Comparison of ENCODE assay signal across 9 cellular contexts in the genomic region with DNA sequence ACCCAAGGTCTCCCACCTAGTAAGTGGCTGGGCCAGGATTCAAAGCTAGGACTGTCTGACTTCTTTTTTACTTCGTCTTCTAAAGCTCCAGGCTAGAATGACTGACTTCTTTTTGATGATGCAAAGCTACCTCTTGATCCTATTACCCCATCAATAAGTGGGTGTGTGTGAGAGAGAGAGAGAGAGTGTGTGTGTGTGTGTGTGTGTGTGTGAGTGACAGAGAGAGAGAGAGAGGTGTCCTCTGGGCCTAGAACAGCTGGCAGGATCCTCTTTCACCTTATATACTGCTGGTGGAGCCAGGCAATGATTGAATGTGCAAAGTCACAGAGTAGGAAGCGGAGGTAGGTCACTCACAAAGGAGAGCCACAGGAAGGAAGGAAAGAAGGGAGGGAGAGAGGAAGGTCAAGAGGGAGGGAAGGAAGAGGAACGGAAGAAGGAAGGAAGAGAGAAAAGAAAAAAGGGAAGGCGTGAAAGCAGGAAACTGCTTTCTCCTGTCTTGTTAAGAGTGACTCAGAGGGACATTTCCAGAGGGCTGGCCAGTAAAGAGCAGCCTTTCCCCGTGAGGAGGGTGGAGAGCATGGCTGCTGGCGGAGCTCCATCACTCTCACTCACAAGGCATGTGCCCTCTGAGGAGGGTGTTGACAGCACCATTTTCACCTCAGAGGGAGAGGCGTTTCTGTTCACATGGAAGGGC.
DNase-seq lines count a peak whose midpoint lies in the region; ATAC-seq, FAIRE-seq and TF ChIP-seq lines count a peak whose summit lies in the region.
"Had no signal": no experiment of that assay in that cellular context is flagged by ENCODE, and none has a peak within 500 bp of the region (broad histone marks: within the 10 kb centered on the region; RNA-seq: fewer than 3 reads in every experiment).

No MANE protein-coding gene starts in this region.

- peak overlapping the region; percentile 68 for H3K56ac ChIP-seq in IMR-90 (ENCODE audit: extremely low read depth, insufficient read depth, low read length)

- H2AK9ac ChIP-seq in IMR-90 (replicated peaks; ENCODE audit: low read depth, low read length, poor library complexity), result peak overlapping the region; percentile 75

- peaks cover 15% of the 10 kb centered on the region for H3K9me1 ChIP-seq in IMR-90 (ENCODE audit: insufficient read depth, low read length)

- peak overlapping the region; percentile 95 for H2BK5ac ChIP-seq in IMR-90 (ENCODE audit: low read depth, low read length, poor library complexity, severe bottlenecking)

- peak overlapping the region; percentile 33 for H3K4me2 ChIP-seq in IMR-90 (ENCODE audit: low read depth, low read length)

- H3K9me3 Mint-ChIP-seq in mesothelial cell of epicardium, result peaks cover 4% of the 10 kb centered on the region
- H3K9me3 Mint-ChIP-seq: activated B cell treated with CpG ODN at 0.5 μM for 24 hours had no signal

- FAIRE-seq in GM12892 (lab: Jason Lieb, UNC), result no peak

- peak overlapping the region; percentile 82 for H2AK5ac ChIP-seq in IMR-90 (ENCODE audit: low read depth, low read length)

- H4K20me1 ChIP-seq in IMR-90 (ENCODE audit: insufficient read depth, low read length), result no peaks in the 10 kb centered on the region

- no peak for TF ChIP-seq POLR2A in IMR-90 (IDR thresholded peaks at IDR 0.05; ENCODE audit: low read depth, low read length)
- no peak for TF ChIP-seq POLR2A in GM12892 (IDR thresholded peaks at IDR 0.05; ENCODE audit: low read depth, low read length)

- H3K4me3 Mint-ChIP-seq in mesothelial cell of epicardium, result no peak overlapping the region
- H3K4me3 Mint-ChIP-seq: activated B cell treated with CpG ODN at 0.5 μM for 24 hours had no signal

- BruUV-seq in IMR-90 (replicated peaks; lab: Mats Ljungman, UMichigan), result no TSS peak

- CTCF ChIA-PET in IMR-90 (lab: Yijun Ruan, JAX), result interaction anchor here (0.6 to 1.2 kb wide), 3 partner anchors 8 to 242 kb away, joined by 3 to 5 read pairs (median 3); no protein-coding TSS in a partner anchor

- H3K9ac ChIP-seq in IMR-90 (ENCODE audit: low read depth, low read length), result peak overlapping the region; percentile 54; the same call in 1 of the 2 replicates

- TF ChIP-seq CTCF in IMR-90 (conservative IDR thresholded peaks at IDR 0.05; ENCODE audit: low read depth, low read length), result no peak
- TF ChIP-seq CTCF in mucosa of descending colon (IDR thresholded peaks at IDR 0.05), result no peak
- TF ChIP-seq CTCF in mesothelial cell of epicardium (IDR thresholded peaks at IDR 0.05; ENCODE audit: unreplicated experiment), result no peak

- H3K9me3 ChIP-seq in IMR-90 (ENCODE audit: control insufficient read depth, insufficient read depth, low read length), result no peaks in the 10 kb centered on the region
- H3K9me3 ChIP-seq in mucosa of descending colon, result no peaks in the 10 kb centered on the region

- H3K4me3 ChIP-seq in IMR-90 (ENCODE audit: insufficient read depth, low read depth, low read length), result no peak overlapping the region
- no peak overlapping the region for H3K4me3 ChIP-seq in mucosa of descending colon

- H3K23ac ChIP-seq in IMR-90 (ENCODE audit: low read depth, low read length), result peak overlapping the region; percentile 71; the same call in 1 of the 2 replicates

- in situ Hi-C loops in IMR-90 (cut with MboI; ENCODE audit: low sequenced_read_pairs), result no loop called here

- no CpG with 5 or more reads among the region's 7 CpGs for WGBS in IMR-90 (ENCODE audit: extremely low coverage in 2 of 2, insufficient read length in 1 of 2), 2 experiments

- no peak overlapping the region for H3K27ac Mint-ChIP-seq in mesothelial cell of epicardium
- H3K27ac Mint-ChIP-seq: activated B cell treated with CpG ODN at 0.5 μM for 24 hours had no signal

- peak overlapping the region; percentile 93 for H3K4ac ChIP-seq in IMR-90 (ENCODE audit: low read depth, low read length)

- H3K14ac ChIP-seq in IMR-90 (replicated peaks; ENCODE audit: low read depth, low read length), result peak overlapping the region; percentile 78

- DNase-seq in AG08395 (ENCODE audit: low spot score) (peak; percentile 96), IMR-90 (peak; percentile 93), cerebellar cortex (ENCODE audit: low spot score) (peak; percentile 27), mucosa of descending colon (peak; percentile 53 to 74 (median 59)), GM12892 (ENCODE audit: insufficient read length) (no peak), mesothelial cell of epicardium (ENCODE audit: low spot score in 2 of 2, unreplicated experiment in 2 of 2) (no peak), anterior cingulate cortex (lab: John Stamatoyannopoulos, UW) (no peak)
- DNase-seq: activated B cell treated with CpG ODN at 0.5 μM for 24 hours had no signal

- peak overlapping the region; percentile 58 to 93 for H4K8ac ChIP-seq in IMR-90 (ENCODE audit: low read depth in 2 of 2, low read length in 2 of 2)

- peak overlapping the region; percentile 93 for H2BK20ac ChIP-seq in IMR-90 (ENCODE audit: low read depth, low read length)

- ATAC-seq in IMR-90 (ENCODE audit: low read depth) (peak; percentile 93), mucosa of descending colon (peak; percentile 95), GM18858 (IDR thresholded peaks at IDR 0.05; ENCODE audit: unreplicated experiment) (no peak)

- H2BK120ac ChIP-seq in IMR-90 (ENCODE audit: low read depth, low read length), result peak overlapping the region; percentile 96

- no peaks in the 10 kb centered on the region for H3K27me3 ChIP-seq in IMR-90 (ENCODE audit: control insufficient read depth, insufficient read depth, low read length)

- POLR2A ChIA-PET in IMR-90 (lab: Charles Lee; ENCODE audit: unreplicated experiment), result no interaction called here

- peak; percentile 12; the same call in 1 of the 2 replicates for TF ChIP-seq RAD21 in IMR-90 (IDR thresholded peaks at IDR 0.05; ENCODE audit: low read length)

- peaks cover 1% of the 10 kb centered on the region for H3K27me3 Mint-ChIP-seq in mesothelial cell of epicardium (ENCODE audit: low read depth)
- H3K27me3 Mint-ChIP-seq: activated B cell treated with CpG ODN at 0.5 μM for 24 hours had no signal

- no peaks in the 10 kb centered on the region for H3K79me1 ChIP-seq in IMR-90 (ENCODE audit: low read depth in 1 of 2, low read length in 2 of 2)

- H3K4me1 ChIP-seq in IMR-90 (ENCODE audit: control insufficient read depth, insufficient read depth, low read length), result peaks cover 17% of the 10 kb centered on the region
- H3K4me1 ChIP-seq in mucosa of descending colon (ENCODE audit: low read depth), result peaks cover 9% of the 10 kb centered on the region

- peak overlapping the region; percentile 73 for H3K18ac ChIP-seq in IMR-90 (ENCODE audit: low read depth, low read length)

- H2BK15ac ChIP-seq in IMR-90 (ENCODE audit: low read depth, low read length), result peak overlapping the region; percentile 97

- dilution Hi-C loops in IMR-90 (cut with HindIII; ENCODE audit: low sequenced_read_pairs, unreplicated experiment), result no loop called here

- peak overlapping the region; percentile 81 for H4K91ac ChIP-seq in IMR-90 (ENCODE audit: insufficient read depth, low read depth, low read length)

- H3K4me1 Mint-ChIP-seq in mesothelial cell of epicardium, result peaks cover under 1% of the 10 kb centered on the region

- H2AFZ ChIP-seq in IMR-90 (replicated peaks; ENCODE audit: low read length, poor library complexity), result peak overlapping the region; percentile 91

- no peaks in the 10 kb centered on the region for H3K36me3 ChIP-seq in IMR-90 (ENCODE audit: control insufficient read depth, insufficient read depth, low read length)
- no peaks in the 10 kb centered on the region for H3K36me3 ChIP-seq in mucosa of descending colon (ENCODE audit: low read depth)

- no peaks in the 10 kb centered on the region for H3K36me3 Mint-ChIP-seq in mesothelial cell of epicardium

- peak overlapping the region; percentile 88 for H3K27ac ChIP-seq in IMR-90 (ENCODE audit: insufficient read depth, low read length)

- peak overlapping the region; percentile 65 for H4K5ac ChIP-seq in IMR-90 (ENCODE audit: low read depth, low read length)

- intact Hi-C loops in IMR-90 (cut with micrococcal nuclease) (no loop called here), mucosa of descending colon (cut with DNase I, micrococcal nuclease) (no loop called here)

TF ChIP-seq in IMR-90, 13 proteins besides CTCF, POLR2A, EP300 and RAD21:
- TF ChIP-seq FOS (IDR thresholded peaks at IDR 0.05; ENCODE audit: low read depth, low read length), result 0 out of 2 replicates have a peak, but pooled peaks have one; percentile 11
- peak; percentile 86 for TF ChIP-seq MXI1 (IDR thresholded peaks at IDR 0.05; ENCODE audit: borderline replicate concordance, low read depth, low read length)
- TF ChIP-seq MAFK (IDR thresholded peaks at IDR 0.05; ENCODE audit: low read depth, low read length), result no peak
- no peak for TF ChIP-seq NFE2L2 (IDR thresholded peaks at IDR 0.05; ENCODE audit: low read depth, low read length)
- TF ChIP-seq RFX5 (IDR thresholded peaks at IDR 0.05; ENCODE audit: low read depth, low read length), result no peak
- peak; percentile 58 for TF ChIP-seq MAZ (IDR thresholded peaks at IDR 0.05; ENCODE audit: borderline replicate concordance, low read depth, low read length)
- TF ChIP-seq, protein P1, sequence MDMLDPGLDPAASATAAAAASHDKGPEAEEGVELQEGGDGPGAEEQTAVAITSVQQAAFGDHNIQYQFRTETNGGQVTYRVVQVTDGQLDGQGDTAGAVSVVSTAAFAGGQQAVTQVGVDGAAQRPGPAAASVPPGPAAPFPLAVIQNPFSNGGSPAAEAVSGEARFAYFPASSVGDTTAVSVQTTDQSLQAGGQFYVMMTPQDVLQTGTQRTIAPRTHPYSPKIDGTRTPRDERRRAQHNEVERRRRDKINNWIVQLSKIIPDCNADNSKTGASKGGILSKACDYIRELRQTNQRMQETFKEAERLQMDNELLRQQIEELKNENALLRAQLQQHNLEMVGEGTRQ (IDR thresholded peaks at IDR 0.05; ENCODE audit: low read depth, low read length), result 0 out of 2 replicates have a peak, but pooled peaks have one; percentile 33
- TF ChIP-seq, protein P2, sequence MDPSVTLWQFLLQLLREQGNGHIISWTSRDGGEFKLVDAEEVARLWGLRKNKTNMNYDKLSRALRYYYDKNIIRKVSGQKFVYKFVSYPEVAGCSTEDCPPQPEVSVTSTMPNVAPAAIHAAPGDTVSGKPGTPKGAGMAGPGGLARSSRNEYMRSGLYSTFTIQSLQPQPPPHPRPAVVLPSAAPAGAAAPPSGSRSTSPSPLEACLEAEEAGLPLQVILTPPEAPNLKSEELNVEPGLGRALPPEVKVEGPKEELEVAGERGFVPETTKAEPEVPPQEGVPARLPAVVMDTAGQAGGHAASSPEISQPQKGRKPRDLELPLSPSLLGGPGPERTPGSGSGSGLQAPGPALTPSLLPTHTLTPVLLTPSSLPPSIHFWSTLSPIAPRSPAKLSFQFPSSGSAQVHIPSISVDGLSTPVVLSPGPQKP (IDR thresholded peaks at IDR 0.05; ENCODE audit: borderline replicate concordance, low read depth, low read length), result no peak
- TF ChIP-seq SMC3 (IDR thresholded peaks at IDR 0.05; ENCODE audit: low read depth, low read length), result no peak
- TF ChIP-seq RCOR1 (IDR thresholded peaks at IDR 0.05; ENCODE audit: insufficient replicate concordance, low read length), result no peak
- peak; percentile 70 for TF ChIP-seq CEBPB (IDR thresholded peaks at IDR 0.05; ENCODE audit: low read depth, low read length)
- TF ChIP-seq BHLHE40 (IDR thresholded peaks at IDR 0.05; ENCODE audit: low read depth, low read length), result peak; percentile 92
- no peak for TF ChIP-seq CHD1 (IDR thresholded peaks at IDR 0.05; ENCODE audit: low read depth, low read length)

Comparison
In these comparisons a context has a peak if more than half of its experiments do, and no peak if none do; other contexts are left out.
1. DNase-seq: peak in AG08395 (single experiment), IMR-90 (single experiment), cerebellar cortex (single experiment) and mucosa of descending colon (3 of 3); none in GM12892 (single experiment), mesothelial cell of epicardium (0 of 2) and anterior cingulate cortex (0 of 58).